In the genomic region with DNA sequence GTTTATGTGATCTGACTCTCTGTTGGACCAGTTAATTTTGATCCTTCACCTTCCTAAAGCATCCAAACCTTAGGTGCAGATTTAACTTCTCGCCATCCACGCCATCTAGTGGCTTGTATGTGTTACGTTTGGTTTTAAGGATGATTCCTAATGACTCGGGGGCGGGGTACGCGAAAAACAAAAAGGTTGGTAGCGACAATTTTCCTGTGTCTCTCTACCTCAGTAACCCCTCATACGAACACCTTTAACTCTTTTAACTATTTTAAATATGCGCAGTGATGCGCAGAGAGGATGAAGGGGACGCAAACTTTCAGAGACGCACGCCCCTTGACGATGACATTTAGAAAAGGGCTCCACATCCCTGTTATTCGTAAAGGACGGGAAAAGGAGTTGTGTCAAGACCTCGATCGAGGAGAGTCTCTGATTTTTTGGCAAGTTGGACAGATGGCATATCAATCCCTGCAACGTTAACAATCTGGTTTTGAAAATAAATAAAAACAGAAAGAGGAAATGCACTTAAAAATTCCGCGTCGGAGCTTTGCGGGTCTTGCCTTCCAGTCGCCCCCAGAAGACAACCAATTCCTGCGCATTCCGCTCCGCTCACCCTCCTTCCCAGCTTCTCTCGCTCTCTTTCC, we compare ENCODE assay signal across 8 cellular contexts. TPM values are rescaled to one million over a fixed set of nuclear protein-coding genes. Genes with fewer than 3 reads are reported as not detected.
DNase-seq lines count a peak whose midpoint lies in the region; ATAC-seq and TF ChIP-seq lines count a peak whose summit lies in the region.

No MANE protein-coding gene starts in this region.

- H3K9me3 Mint-ChIP-seq in type B pancreatic cell: no peaks in the 10 kb centered on the region

- no peaks in the 10 kb centered on the region for H3K36me3 Mint-ChIP-seq in type B pancreatic cell

- H3K4me3 Mint-ChIP-seq in type B pancreatic cell: peak overlapping the region; percentile 100

- peak; percentile 22 for DNase-seq in GDM1 (lab: John Stamatoyannopoulos, UW)
- DNase-seq in NOMO-1 treated with dmso at 0.1 percent for 144 hours (lab: John Stamatoyannopoulos, UW; ENCODE audit: unreplicated experiment): peak; percentile 5
- DNase-seq in coronary artery (ENCODE audit: low spot score): no peak
- no peak for DNase-seq in type B pancreatic cell (ENCODE audit: extremely low spot score, unreplicated experiment)
- no peak for DNase-seq in activated CD8-positive, alpha-beta memory T cell treated with anti-CD3 and anti-CD28 coated beads, Interleukin-2, amount 50 U/mL, for 48 hours

- ATAC-seq in GM21528 (IDR thresholded peaks at IDR 0.05; ENCODE audit: low FRiP score, unreplicated experiment): peak; percentile 65

- H3K4me1 Mint-ChIP-seq in type B pancreatic cell (ENCODE audit: unreplicated experiment): peaks cover 4% of the 10 kb centered on the region

- H3K27me3 Mint-ChIP-seq in type B pancreatic cell: peaks cover 33% of the 10 kb centered on the region

- TF ChIP-seq CTCF in coronary artery (IDR thresholded peaks at IDR 0.05): peak; percentile 67
- TF ChIP-seq CTCF in liver (IDR thresholded peaks at IDR 0.05; ENCODE audit: low read depth, low read length, missing input control): peak; percentile 52
- TF ChIP-seq CTCF in type B pancreatic cell (conservative IDR thresholded peaks at IDR 0.05): peak; percentile 87

- H3K9me3 ChIP-seq in HUES6 (ENCODE audit: control insufficient read depth, insufficient read depth, low read depth, low read length) (no peaks in the 10 kb centered on the region), liver (ENCODE audit: control insufficient read depth in 4 of 4, low read length in 3 of 4) (no peaks in the 10 kb centered on the region)

- peaks cover 27% of the 10 kb centered on the region for H3K27me3 ChIP-seq in HUES6 (ENCODE audit: control insufficient read depth, insufficient read depth, low read length)
- H3K27me3 ChIP-seq in liver (ENCODE audit: control insufficient read depth in 4 of 4, insufficient read depth in 4 of 4, low read length in 3 of 4): peaks cover 0 to 11% (median 5%) of the 10 kb centered on the region in 4 donors

- peak; percentile 79 to 80 for TF ChIP-seq RAD21 in liver (IDR thresholded peaks at IDR 0.05)

- H3K4me3 ChIP-seq in HUES6 (ENCODE audit: low read depth, low read length) (peak overlapping the region; percentile 66), coronary artery (peak overlapping the region; percentile 73), liver (ENCODE audit: low read depth in 1 of 3, low read length in 3 of 3) (peak overlapping the region; percentile 26 to 63 (median 38))

- 2% methylated on average over 29 of the region's 29 CpGs for WGBS in liver

- H3K36me3 ChIP-seq in HUES6 (ENCODE audit: control insufficient read depth, insufficient read depth, low read length): no peaks in the 10 kb centered on the region
- no peaks in the 10 kb centered on the region for H3K36me3 ChIP-seq in liver (ENCODE audit: control insufficient read depth in 4 of 4, insufficient read depth in 3 of 4, low read depth in 1 of 4, low read length in 3 of 4)

- peak overlapping the region; percentile 75 for H3K27ac Mint-ChIP-seq in type B pancreatic cell

- H3K27ac ChIP-seq in HUES6 (ENCODE audit: low read depth, low read length) (no peak overlapping the region), coronary artery (no peak overlapping the region), liver (ENCODE audit: low read depth in 1 of 2, low read length in 2 of 2) (no peak overlapping the region)

- H3K4me1 ChIP-seq in HUES6 (ENCODE audit: control insufficient read depth, insufficient read depth, low read length) (0 out of 2 replicates have a peak, but pooled peaks cover 5% of the 10 kb centered on the region), liver (ENCODE audit: control insufficient read depth in 4 of 4, insufficient read depth in 4 of 4, low read length in 3 of 4) (peaks cover 6 to 15% (median 11%) of the 10 kb centered on the region in 4 donors)

- H3K9ac ChIP-seq in HUES6 (ENCODE audit: low read length) (peak overlapping the region; percentile 33), liver (ENCODE audit: low read depth in 1 of 2, low read length in 2 of 2) (no peak overlapping the region)

TF ChIP-seq in liver, 16 proteins besides CTCF, POLR2A, EP300 and RAD21:
- TF ChIP-seq NR2F2 (IDR thresholded peaks at IDR 0.05) (no peak), YY1 (IDR thresholded peaks at IDR 0.05) (no peak), HNF4A (conservative IDR thresholded peaks at IDR 0.05) (no peak), HNF4G (IDR thresholded peaks at IDR 0.05) (no peak), TAF1 (conservative IDR thresholded peaks at IDR 0.05) (no peak), JUND (IDR thresholded peaks at IDR 0.05) (no peak), RXRA (IDR thresholded peaks at IDR 0.05) (no peak), FOXA2 (IDR thresholded peaks at IDR 0.05) (no peak), ATF3 (IDR thresholded peaks at IDR 0.05) (no peak)
- TF ChIP-seq, protein P1, sequence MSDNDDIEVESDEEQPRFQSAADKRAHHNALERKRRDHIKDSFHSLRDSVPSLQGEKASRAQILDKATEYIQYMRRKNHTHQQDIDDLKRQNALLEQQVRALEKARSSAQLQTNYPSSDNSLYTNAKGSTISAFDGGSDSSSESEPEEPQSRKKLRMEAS (IDR thresholded peaks at IDR 0.05): no peak
TF ChIP-seq in liver: peak in this region for 0.

RNA-seq across cellular contexts. Expression of gene KCND2, which starts 0.6 kb away (rescaled TPM):
- total RNA-seq in liver (under 1 TPM; 0.05 to 0.08 TPM), type B pancreatic cell (ENCODE audit: low replicate concordance) (3.0 and 3.2 TPM in 2 replicates)
- polyA plus RNA-seq in liver: under 1 TPM; 0.02 to 0.22 TPM

Comparison
In these comparisons a context has a peak if more than half of its experiments do, and no peak if none do; other contexts are left out.
1. DNase-seq: peak in GDM1 (single experiment) and NOMO-1 treated with dmso at 0.1 percent for 144 hours (single experiment); none in coronary artery (single experiment), type B pancreatic cell (single experiment) and activated CD8-positive, alpha-beta memory T cell treated with anti-CD3 and anti-CD28 coated beads, Interleukin-2, amount 50 U/mL, for 48 hours (single experiment).
2. Peak in every context shown above with its lines, with median percentiles within 50 percentile points of each other: H3K4me3 ChIP-seq and CTCF ChIP-seq.